1 cellular context compared by ENCODE assay signal in the genomic region with DNA sequence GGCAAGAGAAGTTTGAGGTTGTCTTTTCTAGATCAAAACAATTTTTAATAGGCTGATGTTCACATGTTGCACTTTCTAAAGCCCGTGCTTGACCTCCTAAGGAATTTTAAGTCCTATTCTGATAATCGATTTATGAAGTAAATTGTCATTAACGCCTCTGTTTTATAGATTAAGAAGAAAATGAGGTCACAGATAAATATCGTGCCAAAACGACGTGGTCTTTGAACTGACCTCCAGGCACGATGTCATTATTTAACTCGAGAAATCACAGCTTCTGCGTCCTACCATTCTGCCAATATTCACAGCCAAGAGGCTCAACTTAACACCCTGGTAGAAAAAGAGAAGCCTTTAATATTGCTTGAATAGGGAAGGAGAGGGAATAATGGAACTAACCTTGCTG.
A peak's percentile ranks its signal among the peaks of the same experiment; 100 is the strongest.
TF ChIP-seq lines count a peak whose summit lies in the region.

No MANE protein-coding gene starts in this region.

TF ChIP-seq in K562, 482 proteins besides CTCF, POLR2A, EP300 and RAD21 (continued from another document):
- TF ChIP-seq, protein P1, sequence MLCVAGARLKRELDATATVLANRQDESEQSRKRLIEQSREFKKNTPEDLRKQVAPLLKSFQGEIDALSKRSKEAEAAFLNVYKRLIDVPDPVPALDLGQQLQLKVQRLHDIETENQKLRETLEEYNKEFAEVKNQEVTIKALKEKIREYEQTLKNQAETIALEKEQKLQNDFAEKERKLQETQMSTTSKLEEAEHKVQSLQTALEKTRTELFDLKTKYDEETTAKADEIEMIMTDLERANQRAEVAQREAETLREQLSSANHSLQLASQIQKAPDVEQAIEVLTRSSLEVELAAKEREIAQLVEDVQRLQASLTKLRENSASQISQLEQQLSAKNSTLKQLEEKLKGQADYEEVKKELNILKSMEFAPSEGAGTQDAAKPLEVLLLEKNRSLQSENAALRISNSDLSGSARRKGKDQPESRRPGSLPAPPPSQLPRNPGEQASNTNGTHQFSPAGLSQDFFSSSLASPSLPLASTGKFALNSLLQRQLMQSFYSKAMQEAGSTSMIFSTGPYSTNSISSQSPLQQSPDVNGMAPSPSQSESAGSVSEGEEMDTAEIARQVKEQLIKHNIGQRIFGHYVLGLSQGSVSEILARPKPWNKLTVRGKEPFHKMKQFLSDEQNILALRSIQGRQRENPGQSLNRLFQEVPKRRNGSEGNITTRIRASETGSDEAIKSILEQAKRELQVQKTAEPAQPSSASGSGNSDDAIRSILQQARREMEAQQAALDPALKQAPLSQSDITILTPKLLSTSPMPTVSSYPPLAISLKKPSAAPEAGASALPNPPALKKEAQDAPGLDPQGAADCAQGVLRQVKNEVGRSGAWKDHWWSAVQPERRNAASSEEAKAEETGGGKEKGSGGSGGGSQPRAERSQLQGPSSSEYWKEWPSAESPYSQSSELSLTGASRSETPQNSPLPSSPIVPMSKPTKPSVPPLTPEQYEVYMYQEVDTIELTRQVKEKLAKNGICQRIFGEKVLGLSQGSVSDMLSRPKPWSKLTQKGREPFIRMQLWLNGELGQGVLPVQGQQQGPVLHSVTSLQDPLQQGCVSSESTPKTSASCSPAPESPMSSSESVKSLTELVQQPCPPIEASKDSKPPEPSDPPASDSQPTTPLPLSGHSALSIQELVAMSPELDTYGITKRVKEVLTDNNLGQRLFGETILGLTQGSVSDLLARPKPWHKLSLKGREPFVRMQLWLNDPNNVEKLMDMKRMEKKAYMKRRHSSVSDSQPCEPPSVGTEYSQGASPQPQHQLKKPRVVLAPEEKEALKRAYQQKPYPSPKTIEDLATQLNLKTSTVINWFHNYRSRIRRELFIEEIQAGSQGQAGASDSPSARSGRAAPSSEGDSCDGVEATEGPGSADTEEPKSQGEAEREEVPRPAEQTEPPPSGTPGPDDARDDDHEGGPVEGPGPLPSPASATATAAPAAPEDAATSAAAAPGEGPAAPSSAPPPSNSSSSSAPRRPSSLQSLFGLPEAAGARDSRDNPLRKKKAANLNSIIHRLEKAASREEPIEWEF (CRISPR knock-in tag; IDR thresholded peaks at IDR 0.05): peak; percentile 58; the same call in 1 of the 2 replicates
- TF ChIP-seq HNRNPK (IDR thresholded peaks at IDR 0.05; ENCODE audit: low read depth, low read length, poor library complexity, severe bottlenecking) (no peak), IRF2 (CRISPR knock-in tag; IDR thresholded peaks at IDR 0.05) (no peak), TCF3 (CRISPR knock-in tag; IDR thresholded peaks at IDR 0.05) (no peak), MYBL2 (IDR thresholded peaks at IDR 0.05; ENCODE audit: low read depth) (no peak), MYBL2 (CRISPR knock-in tag; IDR thresholded peaks at IDR 0.05; ENCODE audit: borderline replicate concordance) (no peak), PCBP1 (IDR thresholded peaks at IDR 0.05; ENCODE audit: low read depth, low read length, poor library complexity, severe bottlenecking) (no peak), ZNF12 (CRISPR knock-in tag; IDR thresholded peaks at IDR 0.05) (no peak), SMARCA4 (IDR thresholded peaks at IDR 0.05) (0 out of 2 replicates have a peak, but pooled peaks have one; percentile 9)
TF ChIP-seq in K562: peak in this region for 5.
